17 cellular contexts compared by ENCODE assay signal in genomic region chr16:25151996-25152395, GRCh38. TPM values are rescaled to one million over a fixed set of nuclear protein-coding genes. Genes with fewer than 3 reads are reported as not detected.
DNase-seq lines count a peak whose midpoint lies in the region; ATAC-seq and TF ChIP-seq lines count a peak whose summit lies in the region.
"Had no signal": no experiment of that assay in that cellular context is flagged by ENCODE, and none has a peak within 500 bp of the region (broad histone marks: within the 10 kb centered on the region; RNA-seq: fewer than 3 reads in every experiment).

No MANE protein-coding gene starts in this region.

- no peak overlapping the region for H3K27ac ChIP-seq in RWPE2 (ENCODE audit: poor library complexity, severe bottlenecking)
- H3K27ac ChIP-seq: heart right ventricle, right atrium auricular region had no signal

- peaks cover 12% of the 10 kb centered on the region for H3K4me1 Mint-ChIP-seq in stimulated activated effector memory CD8-positive, alpha-beta T cell treated with anti-CD3 and anti-CD28 coated beads, Interleukin-12 subunit alpha, Interleukin-12 subunit beta, amount 100 ng/mL, for 72 hours
- H3K4me1 Mint-ChIP-seq: brain, natural killer cell had no signal

- no peak overlapping the region for H3K4me3 Mint-ChIP-seq in stimulated activated effector memory CD8-positive, alpha-beta T cell treated with anti-CD3 and anti-CD28 coated beads, Interleukin-12 subunit alpha, Interleukin-12 subunit beta, amount 100 ng/mL, for 72 hours
- H3K4me3 Mint-ChIP-seq: brain; CD8-positive, alpha-beta T cell; natural killer cell; stimulated activated naive CD8-positive, alpha-beta T cell treated with anti-CD3 and anti-CD28 coated beads, Interleukin-15, amount 100 ng/mL, for 72 hours had no signal

- H3K27me3 ChIP-seq in RWPE2 (ENCODE audit: insufficient read depth, poor library complexity, severe bottlenecking), result no peaks in the 10 kb centered on the region
- H3K27me3 ChIP-seq: heart right ventricle, right atrium auricular region had no signal

- ATAC-seq in RWPE2 (ENCODE audit: low read depth) (peak; percentile 61; the same call in 2 of the 3 replicates), HG03342 (IDR thresholded peaks at IDR 0.05; ENCODE audit: unreplicated experiment) (no peak)
- ATAC-seq in stimulated activated effector memory CD8-positive, alpha-beta T cell treated with anti-CD3 and anti-CD28 coated beads, Interleukin-12 subunit alpha, Interleukin-12 subunit beta, amount 100 ng/mL, for 72 hours, result no peak
- ATAC-seq: CD8-positive, alpha-beta T cell; heart right ventricle; left lobe of liver; natural killer cell; stimulated activated naive CD8-positive, alpha-beta T cell treated with anti-CD3 and anti-CD28 coated beads, Interleukin-15, amount 100 ng/mL, for 72 hours had no signal

- peak overlapping the region; percentile 26 for H3K27ac Mint-ChIP-seq in stimulated activated effector memory CD8-positive, alpha-beta T cell treated with anti-CD3 and anti-CD28 coated beads, Interleukin-12 subunit alpha, Interleukin-12 subunit beta, amount 100 ng/mL, for 72 hours
- H3K27ac Mint-ChIP-seq: brain; CD8-positive, alpha-beta T cell had no signal

- no peak for TF ChIP-seq CTCF in RWPE2 (IDR thresholded peaks at IDR 0.05; ENCODE audit: poor library complexity, severe bottlenecking)
- TF ChIP-seq CTCF in fibroblast of the aortic adventitia (IDR thresholded peaks at IDR 0.05; ENCODE audit: insufficient read depth, low read length), result no peak

- H3K4me3 ChIP-seq in RWPE2 (ENCODE audit: severe bottlenecking) (no peak overlapping the region), fibroblast of the aortic adventitia (ENCODE audit: low read depth, low read length) (no peak overlapping the region)
- H3K4me3 ChIP-seq: heart right ventricle, right atrium auricular region had no signal

- H3K36me3 ChIP-seq in RWPE2 (ENCODE audit: low read depth), result peaks cover 15% of the 10 kb centered on the region

- peaks cover 56% of the 10 kb centered on the region for H3K36me3 Mint-ChIP-seq in stimulated activated effector memory CD8-positive, alpha-beta T cell treated with anti-CD3 and anti-CD28 coated beads, Interleukin-12 subunit alpha, Interleukin-12 subunit beta, amount 100 ng/mL, for 72 hours
- H3K36me3 Mint-ChIP-seq: natural killer cell had no signal

- H3K9me3 Mint-ChIP-seq in stimulated activated effector memory CD8-positive, alpha-beta T cell treated with anti-CD3 and anti-CD28 coated beads, Interleukin-12 subunit alpha, Interleukin-12 subunit beta, amount 100 ng/mL, for 72 hours, result no peaks in the 10 kb centered on the region
- H3K9me3 Mint-ChIP-seq: brain; CD8-positive, alpha-beta T cell; natural killer cell; stimulated activated naive CD8-positive, alpha-beta T cell treated with anti-CD3 and anti-CD28 coated beads, Interleukin-15, amount 100 ng/mL, for 72 hours had no signal

- DNase-seq in GM04504 (ENCODE audit: low read depth) (peak; percentile 73), RWPE2 (ENCODE audit: low spot score) (no peak), fibroblast of the aortic adventitia (ENCODE audit: low read depth) (peak; percentile 70), NCI-H146 (lab: John Stamatoyannopoulos, UW) (no peak)
- no peak for DNase-seq in stimulated activated effector memory CD8-positive, alpha-beta T cell treated with anti-CD3 and anti-CD28 coated beads, Interleukin-12 subunit alpha, Interleukin-12 subunit beta, amount 100 ng/mL, for 72 hours (ENCODE audit: low spot score in 2 of 2)
- no peak for DNase-seq in stimulated activated CD4-positive, alpha-beta T cell treated with anti-CD3 and anti-CD28 coated beads, Interleukin-15, amount 100 ng/mL, for 24 hours
- DNase-seq: CD8-positive, alpha-beta T cell; effector memory CD4-positive, alpha-beta T cell; heart right ventricle; natural killer cell; NCI-H1105 treated with DMSO at 0.1 percent for 48 hours; NCI-H446; stimulated activated naive CD8-positive, alpha-beta T cell treated with anti-CD3 and anti-CD28 coated beads, Interleukin-15, amount 100 ng/mL, for 72 hours had no signal

- no peaks in the 10 kb centered on the region for H3K4me1 ChIP-seq in RWPE2 (ENCODE audit: insufficient read depth, poor library complexity, severe bottlenecking)
- H3K4me1 ChIP-seq: heart right ventricle, right atrium auricular region had no signal

- H3K9me3 ChIP-seq in RWPE2 (ENCODE audit: severe bottlenecking), result no peaks in the 10 kb centered on the region
- H3K9me3 ChIP-seq: heart right ventricle, right atrium auricular region had no signal

RNA-seq across cellular contexts. Expression of gene LCMT1, which starts 40.5 kb away (rescaled TPM):
- total RNA-seq in fibroblast of the aortic adventitia (ENCODE audit: low replicate concordance), result 35.3 and 112 TPM in 2 replicates

Comparison
In these comparisons a context has a peak if more than half of its experiments do, and no peak if none do; other contexts are left out.
1. DNase-seq: peak in GM04504 (single experiment) and fibroblast of the aortic adventitia (single experiment); none in RWPE2 (single experiment), stimulated activated effector memory CD8-positive, alpha-beta T cell treated with anti-CD3 and anti-CD28 coated beads, Interleukin-12 subunit alpha, Interleukin-12 subunit beta, amount 100 ng/mL, for 72 hours (0 of 2), NCI-H146 (single experiment) and stimulated activated CD4-positive, alpha-beta T cell treated with anti-CD3 and anti-CD28 coated beads, Interleukin-15, amount 100 ng/mL, for 24 hours (single experiment).